1 cellular context compared by ENCODE assay signal in genomic region chr1:29728703-29729102, GRCh38.
TF ChIP-seq lines count a peak whose summit lies in the region.

No MANE protein-coding gene starts in this region.

TF ChIP-seq in K562, 482 proteins besides CTCF, POLR2A, EP300 and RAD21 (continued from another document):
- TF ChIP-seq ZMIZ1 (IDR thresholded peaks at IDR 0.05; ENCODE audit: low read depth in 2 of 2, low read length in 2 of 2), result no peak
- no peak for TF ChIP-seq JUNB (CRISPR knock-in tag; conservative IDR thresholded peaks at IDR 0.05)
TF ChIP-seq in K562: peak in this region for 7.
